ENCODE assay signal across 8 cellular contexts in genomic region chr9:99824378-99825157, GRCh38. TPM values are rescaled to one million over a fixed set of nuclear protein-coding genes. Genes with fewer than 3 reads are reported as not detected.
DNase-seq lines count a peak whose midpoint lies in the region; ATAC-seq and TF ChIP-seq lines count a peak whose summit lies in the region.

No MANE protein-coding gene starts in this region.

- peak overlapping the region in 1 of 3 donors; percentile 97 for H3K27ac Mint-ChIP-seq in CD4-positive, CD25-positive, alpha-beta regulatory T cell

- no peaks in the 10 kb centered on the region for H3K79me1 ChIP-seq in mesenchymal stem cell (replicated peaks; ENCODE audit: low read length, poor library complexity, severe bottlenecking)

- H3K4me2 ChIP-seq in mesenchymal stem cell (ENCODE audit: low read length, poor library complexity, severe bottlenecking) = peak overlapping the region; percentile 96

- H2BK5ac ChIP-seq in mesenchymal stem cell (ENCODE audit: low read depth, low read length, poor library complexity, severe bottlenecking) = no peak overlapping the region

- no peak for ATAC-seq in CD4-positive, CD25-positive, alpha-beta regulatory T cell (ENCODE audit: low read depth in 2 of 2)

- no peaks in the 10 kb centered on the region for H3K9me3 ChIP-seq in CD4-positive, CD25-positive, alpha-beta regulatory T cell (ENCODE audit: control insufficient read depth in 2 of 2, low read length in 2 of 2)
- H3K9me3 ChIP-seq in duodenal mucosa (ENCODE audit: control insufficient read depth in 1 of 2, low read length in 2 of 2) (no peaks in the 10 kb centered on the region), mesenchymal stem cell (ENCODE audit: control insufficient read depth, low read length) (no peaks in the 10 kb centered on the region)

- peak overlapping the region; percentile 92 for H2BK15ac ChIP-seq in mesenchymal stem cell (ENCODE audit: low read depth, poor library complexity, severe bottlenecking)

- H3K14ac ChIP-seq in mesenchymal stem cell (ENCODE audit: low read length in 2 of 2) = peak overlapping the region in 1 of 2 experiments; percentile 57

- no peaks in the 10 kb centered on the region for H3K36me3 ChIP-seq in CD4-positive, CD25-positive, alpha-beta regulatory T cell (ENCODE audit: control insufficient read depth, insufficient read depth, low read length)
- H3K36me3 ChIP-seq in duodenal mucosa (ENCODE audit: control insufficient read depth in 1 of 2, insufficient read depth in 2 of 2, low read length in 2 of 2) = no peaks in the 10 kb centered on the region
- peaks cover 0 to 7% of the 10 kb centered on the region in 2 experiments for H3K36me3 ChIP-seq in mesenchymal stem cell (ENCODE audit: control insufficient read depth in 1 of 2, insufficient read depth in 2 of 2, low read depth in 1 of 2, low read length in 2 of 2)

- TF ChIP-seq CTCF in HL-60 (IDR thresholded peaks at IDR 0.05; ENCODE audit: insufficient read depth, low read length) = peak; percentile 45

- H3K9ac ChIP-seq in duodenal mucosa (ENCODE audit: low read depth in 1 of 2, low read length in 2 of 2) = peak overlapping the region; percentile 15 to 16
- H3K9ac ChIP-seq in mesenchymal stem cell (ENCODE audit: low read length) = peak overlapping the region; percentile 98

- WGBS in mesenchymal stem cell = under 1% methylated on average over 51 of the region's 56 CpGs

- H3K4me1 ChIP-seq in CD4-positive, CD25-positive, alpha-beta regulatory T cell (ENCODE audit: control insufficient read depth, insufficient read depth, low read length, poor library complexity, severe bottlenecking) = peaks cover 44% of the 10 kb centered on the region
- H3K4me1 ChIP-seq in duodenal mucosa (ENCODE audit: control insufficient read depth in 1 of 2, insufficient read depth in 2 of 2, low read length in 2 of 2) = peaks cover 29 to 47% of the 10 kb centered on the region in 2 donors
- peaks cover 47% of the 10 kb centered on the region for H3K4me1 ChIP-seq in mesenchymal stem cell (ENCODE audit: control insufficient read depth, insufficient read depth, low read depth, low read length)

- no peaks in the 10 kb centered on the region for H3K36me3 Mint-ChIP-seq in CD4-positive, CD25-positive, alpha-beta regulatory T cell

- H3K18ac ChIP-seq in mesenchymal stem cell (ENCODE audit: low read depth in 1 of 2, low read length in 2 of 2) = no peak overlapping the region

- peak; percentile 38 to 66 (median 57) for DNase-seq in CD4-positive, CD25-positive, alpha-beta regulatory T cell
- DNase-seq in HL-60 (ENCODE audit: low read depth in 1 of 2, low spot score in 1 of 2) = peak in 1 of 2 experiments; percentile 74
- DNase-seq in activated CD4-positive, alpha-beta T cell treated with anti-CD3 and anti-CD28 coated beads for 4 hours = peak; percentile 57 to 67
- peak; percentile 60 for DNase-seq in mesenchymal stem cell
- DNase-seq in stimulated activated naive CD4-positive, alpha-beta T cell (lab: John Stamatoyannopoulos, UW) = peak; percentile 30 to 63 (median 50)
- no peak for DNase-seq in RKO (ENCODE audit: low spot score)
- DNase-seq in NCI-H2171 (lab: John Stamatoyannopoulos, UW) = no peak

- no peak overlapping the region for H3K4me3 ChIP-seq in CD4-positive, CD25-positive, alpha-beta regulatory T cell (ENCODE audit: low read depth, low read length)
- H3K4me3 ChIP-seq in HL-60 (replicated peaks; ENCODE audit: insufficient read depth, low read length) (peak overlapping the region; percentile 85), duodenal mucosa (ENCODE audit: low read depth in 1 of 2, low read length in 2 of 2) (peak overlapping the region; percentile 80 to 89), mesenchymal stem cell (ENCODE audit: insufficient read depth in 1 of 2, low read depth in 1 of 2, low read length in 2 of 2) (peak overlapping the region; percentile 48 to 98)

- peaks cover 52% of the 10 kb centered on the region for H3K27me3 Mint-ChIP-seq in CD4-positive, CD25-positive, alpha-beta regulatory T cell

- H3K27me3 ChIP-seq in CD4-positive, CD25-positive, alpha-beta regulatory T cell (ENCODE audit: control insufficient read depth, insufficient read depth, low read length) = peaks cover 2% of the 10 kb centered on the region
- peaks cover 56% of the 10 kb centered on the region for H3K27me3 ChIP-seq in HL-60 (ENCODE audit: insufficient read depth, poor library complexity, severe bottlenecking)
- peaks cover 48 to 66% of the 10 kb centered on the region in 2 donors for H3K27me3 ChIP-seq in duodenal mucosa (ENCODE audit: control insufficient read depth in 1 of 2, insufficient read depth in 2 of 2, low read length in 2 of 2)
- peaks cover 35 to 57% of the 10 kb centered on the region in 2 experiments for H3K27me3 ChIP-seq in mesenchymal stem cell (ENCODE audit: control insufficient read depth in 1 of 2, insufficient read depth in 1 of 2, low read length in 2 of 2)

- H2AFZ ChIP-seq in mesenchymal stem cell (ENCODE audit: low read depth, low read length) = peak overlapping the region; percentile 60

- no peaks in the 10 kb centered on the region for H3K9me3 Mint-ChIP-seq in CD4-positive, CD25-positive, alpha-beta regulatory T cell

- H2BK12ac ChIP-seq in mesenchymal stem cell (ENCODE audit: low read length in 2 of 2) = peak overlapping the region in 1 of 2 experiments; percentile 37

- no peak overlapping the region for H3K4ac ChIP-seq in mesenchymal stem cell (ENCODE audit: low read depth in 1 of 2, low read length in 2 of 2)

- H4K91ac ChIP-seq in mesenchymal stem cell (ENCODE audit: low read length) = no peak overlapping the region

- H4K8ac ChIP-seq in mesenchymal stem cell (ENCODE audit: low read length) = peak overlapping the region; percentile 55

- peak overlapping the region; percentile 77 to 97 (median 92) for H3K4me3 Mint-ChIP-seq in CD4-positive, CD25-positive, alpha-beta regulatory T cell

- H3K23ac ChIP-seq in mesenchymal stem cell (ENCODE audit: low read length in 2 of 2) = peak overlapping the region in 1 of 2 experiments; percentile 46

- no peak overlapping the region for H2BK120ac ChIP-seq in mesenchymal stem cell (ENCODE audit: low read depth, low read length)

- H2AK5ac ChIP-seq in mesenchymal stem cell (ENCODE audit: low read length, severe bottlenecking) = no peak overlapping the region

- H3K27ac ChIP-seq in CD4-positive, CD25-positive, alpha-beta regulatory T cell (ENCODE audit: insufficient read depth, low read length, poor library complexity, severe bottlenecking) = no peak overlapping the region
- H3K27ac ChIP-seq in HL-60 (replicated peaks) (no peak overlapping the region), duodenal mucosa (ENCODE audit: low read depth, low read length) (no peak overlapping the region), mesenchymal stem cell (ENCODE audit: low read length, poor library complexity, severe bottlenecking) (no peak overlapping the region)

- peaks cover 7 to 47% (median 25%) of the 10 kb centered on the region in 4 donors for H3K4me1 Mint-ChIP-seq in CD4-positive, CD25-positive, alpha-beta regulatory T cell

RNA-seq across cellular contexts. Expression of gene NR4A3, which starts 2.9 kb away (rescaled TPM):
- 84.1 TPM for total RNA-seq in CD4-positive, CD25-positive, alpha-beta regulatory T cell
- under 1 TPM; 0.21 to 0.43 (median 0.33) TPM for polyA plus RNA-seq in CD4-positive, CD25-positive, alpha-beta regulatory T cell
- polyA plus RNA-seq in mesenchymal stem cell (2013, experiment 1 of 2) = 0.32 TPM
- polyA plus RNA-seq in mesenchymal stem cell (2013, experiment 2 of 2) = 0.33 TPM

Comparison
In these comparisons a context has a peak if more than half of its experiments do, and no peak if none do; other contexts are left out.
1. DNase-seq: peak in CD4-positive, CD25-positive, alpha-beta regulatory T cell (3 of 3), activated CD4-positive, alpha-beta T cell treated with anti-CD3 and anti-CD28 coated beads for 4 hours (2 of 2), mesenchymal stem cell (single experiment) and stimulated activated naive CD4-positive, alpha-beta T cell (6 of 6); none in RKO (single experiment) and NCI-H2171 (single experiment).